In genomic region chr11:47523491-47524199, GRCh38 we compare ENCODE assay signal across 7 cellular contexts. TPM values are rescaled to one million over a fixed set of nuclear protein-coding genes. Genes with fewer than 3 reads are reported as not detected.
DNase-seq lines count a peak whose midpoint lies in the region; ATAC-seq lines count a peak whose summit lies in the region.

No MANE protein-coding gene starts in this region.

- ATAC-seq in GM18498 (IDR thresholded peaks at IDR 0.05; ENCODE audit: unreplicated experiment) (peak; percentile 58), HG03135 (IDR thresholded peaks at IDR 0.05; ENCODE audit: unreplicated experiment) (peak; percentile 53)

- peak overlapping the region; percentile 75 for H3K27ac ChIP-seq in temporal lobe (ENCODE audit: low read depth, low read length)

- DNase-seq in T-helper 9 cell (peak; percentile 14), dermis microvascular lymphatic vessel endothelial cell (ENCODE audit: low read depth in 2 of 2) (peak; percentile 47 to 91), lung microvascular endothelial cell (ENCODE audit: low read depth in 2 of 2) (peak; percentile 73 to 89), NCI-H510A treated with DMSO at 0.1 percent for 48 hours (lab: John Stamatoyannopoulos, UW) (no peak)

RNA-seq across cellular contexts. Expression of gene CELF1, which starts 29.3 kb away (rescaled TPM):
- 57.9 and 84.6 TPM in 2 replicates for total RNA-seq in dermis microvascular lymphatic vessel endothelial cell
- 55.6 and 75.0 TPM in 2 replicates for total RNA-seq in lung microvascular endothelial cell
- 175 TPM for total RNA-seq in temporal lobe

RNA-seq across cellular contexts. Expression of gene PTPMT1, which starts 41.8 kb away (rescaled TPM):
- total RNA-seq in dermis microvascular lymphatic vessel endothelial cell: 65.0 and 67.9 TPM in 2 replicates
- 57.1 and 75.2 TPM in 2 replicates for total RNA-seq in lung microvascular endothelial cell
- total RNA-seq in temporal lobe: 16.2 TPM

RNA-seq across cellular contexts. Expression of gene KBTBD4, which starts 55.1 kb away (rescaled TPM):
- total RNA-seq in dermis microvascular lymphatic vessel endothelial cell (29.3 and 38.2 TPM in 2 replicates), lung microvascular endothelial cell (22.7 and 32.9 TPM in 2 replicates), temporal lobe (24.6 TPM)

RNA-seq across cellular contexts. Expression of gene NDUFS3, which starts 55.2 kb away (rescaled TPM):
- total RNA-seq in dermis microvascular lymphatic vessel endothelial cell: 75.0 and 85.7 TPM in 2 replicates
- total RNA-seq in lung microvascular endothelial cell: 63.2 and 69.4 TPM in 2 replicates
- total RNA-seq in temporal lobe: 42.3 TPM
